1 cellular context compared by ENCODE assay signal in the genomic region with DNA sequence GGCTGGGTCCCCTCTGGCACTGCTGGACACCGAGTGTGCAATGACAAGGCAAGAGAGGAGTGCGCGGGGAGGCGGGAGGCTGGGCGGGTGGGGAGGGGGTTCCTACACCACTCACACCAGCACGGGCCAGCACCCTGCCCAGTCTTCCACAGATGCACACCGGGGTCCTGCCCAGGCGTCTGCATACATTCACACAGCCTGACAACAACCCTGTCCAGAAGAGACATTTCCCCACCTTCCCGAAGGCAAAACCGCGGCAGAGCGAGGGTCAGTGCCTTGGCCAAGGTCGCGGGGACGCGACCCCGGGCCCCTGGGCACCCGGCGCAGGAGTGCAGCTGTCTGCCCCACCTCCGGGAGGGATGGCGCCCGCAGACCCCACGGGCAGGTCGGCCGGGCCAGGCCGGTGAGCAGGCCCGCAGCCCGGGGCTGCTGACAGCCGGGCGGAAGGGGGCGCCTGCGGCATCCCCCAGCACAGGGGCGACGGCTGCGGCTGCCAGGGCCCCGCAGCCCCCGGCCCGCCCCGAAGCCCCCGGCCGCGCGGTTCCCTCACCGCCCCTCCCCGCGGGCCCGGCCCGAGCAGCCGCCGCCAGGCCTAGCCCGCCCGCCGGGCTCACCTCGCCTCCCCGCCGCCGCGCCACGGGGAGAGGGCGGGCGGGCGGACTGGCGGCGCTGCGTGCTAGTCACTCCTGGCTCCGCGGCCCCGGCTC.
TF ChIP-seq lines count a peak whose summit lies in the region.

No MANE protein-coding gene starts in this region.

TF ChIP-seq in IMR-90, 13 proteins besides CTCF, POLR2A, EP300 and RAD21 (continued from another document):
- TF ChIP-seq, protein P1, sequence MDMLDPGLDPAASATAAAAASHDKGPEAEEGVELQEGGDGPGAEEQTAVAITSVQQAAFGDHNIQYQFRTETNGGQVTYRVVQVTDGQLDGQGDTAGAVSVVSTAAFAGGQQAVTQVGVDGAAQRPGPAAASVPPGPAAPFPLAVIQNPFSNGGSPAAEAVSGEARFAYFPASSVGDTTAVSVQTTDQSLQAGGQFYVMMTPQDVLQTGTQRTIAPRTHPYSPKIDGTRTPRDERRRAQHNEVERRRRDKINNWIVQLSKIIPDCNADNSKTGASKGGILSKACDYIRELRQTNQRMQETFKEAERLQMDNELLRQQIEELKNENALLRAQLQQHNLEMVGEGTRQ (IDR thresholded peaks at IDR 0.05; ENCODE audit: low read depth, low read length): no peak
